In genomic region chr3:47324278-47324865, GRCh38 we compare ENCODE assay signal across 8 cellular contexts. TPM values are rescaled to one million over a fixed set of nuclear protein-coding genes. Genes with fewer than 3 reads are reported as not detected.
DNase-seq lines count a peak whose midpoint lies in the region; ATAC-seq and TF ChIP-seq lines count a peak whose summit lies in the region.

No MANE protein-coding gene starts in this region.

- H3K9me3 ChIP-seq in breast epithelium, result no peaks in the 10 kb centered on the region

- no peaks in the 10 kb centered on the region for H3K27me3 ChIP-seq in breast epithelium

- DNase-seq in NCI-H1417 (lab: John Stamatoyannopoulos, UW) (peak; percentile 21 to 68 (median 51)), NCI-H1417 treated with DMSO at 0.1 percent for 48 hours (lab: John Stamatoyannopoulos, UW) (no peak), NCI-H1105 (lab: John Stamatoyannopoulos, UW) (peak; percentile 38), UCSD-AML1 (lab: John Stamatoyannopoulos, UW; ENCODE audit: unreplicated experiment) (peak; percentile 50), breast epithelium (ENCODE audit: low spot score in 2 of 2) (peak in 1 of 2 donors; percentile 44), iris pigment epithelial cell (ENCODE audit: low read depth) (peak; percentile 85)
- peak; percentile 3 to 42 for DNase-seq in stimulated activated CD4-positive, alpha-beta T cell treated with anti-CD3 and anti-CD28 coated beads, Interleukin-1b, Interleukin-23, amount 100 ng/mL, for 4 hours (ENCODE audit: low read depth in 2 of 2)

- no peak overlapping the region for H3K4me3 ChIP-seq in breast epithelium

- ATAC-seq in GM19351 (IDR thresholded peaks at IDR 0.05; ENCODE audit: unreplicated experiment), result no peak

- peak; percentile 38 to 71 (median 51) for TF ChIP-seq CTCF in breast epithelium (IDR thresholded peaks at IDR 0.05)

- H3K4me1 ChIP-seq in breast epithelium, result peaks cover 0 to 5% of the 10 kb centered on the region in 2 donors

- H3K36me3 ChIP-seq in breast epithelium, result no peaks in the 10 kb centered on the region

- intact Hi-C loops in breast epithelium (cut with DNase I; ENCODE audit: low total_unique reads), result no loop called here

- no peak overlapping the region for H3K27ac ChIP-seq in breast epithelium

- TF ChIP-seq POLR2A in breast epithelium (IDR thresholded peaks at IDR 0.05), result no peak

RNA-seq across cellular contexts. Expression of gene KLHL18, which starts 41.6 kb away (rescaled TPM):
- 10 to 100 TPM; 12.5 to 14.5 (median 14.1) TPM for total RNA-seq in breast epithelium

RNA-seq across cellular contexts. Expression of gene KIF9, which starts 41.8 kb away (rescaled TPM):
- 10 to 100 TPM in 1 of 3 donors, 1 to 10 TPM in 2; 4.5 to 10.7 (median 9.5) TPM for total RNA-seq in breast epithelium

RNA-seq across cellular contexts. Expression of gene PTPN23, which starts 56.4 kb away (rescaled TPM):
- total RNA-seq in breast epithelium, result 10 to 100 TPM; 14.3 to 23.3 (median 18.4) TPM
